Comparison of ENCODE assay signal across 10 cellular contexts in the genomic region with DNA sequence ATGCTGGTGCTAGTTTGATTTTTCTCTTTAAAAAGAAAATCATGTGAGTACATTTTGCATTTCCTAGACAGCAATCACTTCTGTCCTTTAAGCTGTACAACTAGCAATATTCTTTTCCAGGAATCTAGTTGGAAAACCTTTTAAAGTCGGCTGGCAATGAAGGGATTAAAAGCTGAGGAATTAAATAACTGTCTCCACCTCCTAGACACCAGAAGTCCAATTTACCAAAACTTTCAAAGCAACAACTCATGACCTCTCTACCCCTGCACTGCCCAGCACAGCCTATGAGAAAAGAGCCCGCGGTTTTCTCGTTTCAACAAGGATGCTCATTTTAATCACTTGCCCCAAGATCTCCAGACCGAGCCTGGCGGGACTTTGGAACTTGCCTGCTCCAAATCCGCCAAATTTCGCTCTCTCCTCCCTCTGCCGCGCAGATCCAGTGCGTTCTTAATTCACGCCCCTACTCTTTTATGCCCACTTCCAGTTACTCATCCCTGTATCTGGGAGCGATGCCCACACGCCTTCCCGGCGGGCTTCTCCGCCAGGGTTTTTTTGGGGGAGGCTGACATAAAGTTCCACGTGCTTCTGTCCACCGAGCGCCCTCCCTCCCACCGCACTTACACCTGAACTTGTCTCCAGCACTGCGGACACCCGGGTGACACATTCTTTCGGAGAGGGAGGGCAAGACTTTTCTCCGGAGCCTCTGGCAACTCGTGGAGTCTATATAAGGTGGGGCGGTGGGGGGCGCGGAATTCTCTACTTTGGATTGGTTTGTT. TPM values are rescaled to one million over a fixed set of nuclear protein-coding genes. Genes with fewer than 3 reads are reported as not detected.
DNase-seq lines count a peak whose midpoint lies in the region; ATAC-seq and TF ChIP-seq lines count a peak whose summit lies in the region.
"Had no signal": no experiment of that assay in that cellular context is flagged by ENCODE, and none has a peak within 500 bp of the region (broad histone marks: within the 10 kb centered on the region; RNA-seq: fewer than 3 reads in every experiment).

No MANE protein-coding gene starts in this region.

- H3K23ac ChIP-seq in neuronal stem cell (ENCODE audit: low read depth, low read length, poor library complexity) = no peak overlapping the region

- no peak overlapping the region for H4K91ac ChIP-seq in neuronal stem cell (ENCODE audit: low read depth, low read length, poor library complexity)

- no peak for TF ChIP-seq POLR2A in uterus (IDR thresholded peaks at IDR 0.05)

- peaks cover 0 to 10% of the 10 kb centered on the region in 2 donors for H3K4me1 ChIP-seq in neuronal stem cell (ENCODE audit: control insufficient read depth in 2 of 2, insufficient read depth in 1 of 2, low read depth in 1 of 2, low read length in 2 of 2)
- H3K4me1 ChIP-seq in uterus = no peaks in the 10 kb centered on the region

- TF ChIP-seq CTCF in uterus (IDR thresholded peaks at IDR 0.05) = no peak

- H3K4me3 Mint-ChIP-seq in effector memory CD8-positive, alpha-beta T cell = peak overlapping the region in 1 of 2 donors; percentile 51

- no peak overlapping the region for H2AK5ac ChIP-seq in neuronal stem cell (ENCODE audit: low read depth, low read length)

- H2BK15ac ChIP-seq in neuronal stem cell (ENCODE audit: low read length) = no peak overlapping the region

- peaks cover 29 to 40% of the 10 kb centered on the region in 2 donors for H3K27me3 Mint-ChIP-seq in effector memory CD8-positive, alpha-beta T cell

- peaks cover 0 to 5% of the 10 kb centered on the region in 2 donors for H3K9me3 Mint-ChIP-seq in effector memory CD8-positive, alpha-beta T cell

- no peak overlapping the region for H2BK120ac ChIP-seq in neuronal stem cell (ENCODE audit: low read depth, low read length)

- no peak overlapping the region for H2BK12ac ChIP-seq in neuronal stem cell (ENCODE audit: low read length)

- H3K18ac ChIP-seq in neuronal stem cell (ENCODE audit: low read length) = peak overlapping the region; percentile 70

- intact Hi-C loops in Right ventricle myocardium inferior (cut with DNase I) = loop anchor here (5.0 kb wide), 1 partner anchor 101 kb away; no protein-coding TSS in a partner anchor
- intact Hi-C loops in uterus (cut with DNase I; ENCODE audit: low total_unique reads) = no loop called here

- H3K36me3 ChIP-seq in neuronal stem cell (replicated peaks in 1 of 2; ENCODE audit: control insufficient read depth in 2 of 2, insufficient read depth in 2 of 2, low read length in 2 of 2) (no peaks in the 10 kb centered on the region), uterus (no peaks in the 10 kb centered on the region)

- peaks cover 9% of the 10 kb centered on the region for H3K79me1 ChIP-seq in neuronal stem cell (ENCODE audit: low read depth, low read length)

- peak overlapping the region; percentile 97 for H3K9ac ChIP-seq in neuronal stem cell (ENCODE audit: low read depth, low read length, poor library complexity)

- peaks cover 0 to 78% (median 9%) of the 10 kb centered on the region in 3 experiments for H3K27me3 ChIP-seq in neuronal stem cell (ENCODE audit: control insufficient read depth in 3 of 3, insufficient read depth in 3 of 3, low read depth in 1 of 3, low read length in 3 of 3)
- H3K27me3 ChIP-seq in uterus = no peaks in the 10 kb centered on the region

- no peak overlapping the region for H3K27ac Mint-ChIP-seq in effector memory CD8-positive, alpha-beta T cell

- ATAC-seq in Right ventricle myocardium inferior = no peak
- no peak for ATAC-seq in HG03520 (IDR thresholded peaks at IDR 0.05; ENCODE audit: unreplicated experiment)
- ATAC-seq in effector memory CD8-positive, alpha-beta T cell (replicated peaks) = no peak

- peaks cover 0 to 5% of the 10 kb centered on the region in 2 donors for H3K4me1 Mint-ChIP-seq in effector memory CD8-positive, alpha-beta T cell (ENCODE audit: low read depth in 2 of 2)

- no CpG with 5 or more reads among the region's 29 CpGs for WGBS in neuronal stem cell (ENCODE audit: extremely low coverage in 2 of 2, insufficient read length in 2 of 2, insufficient replicate concordance in 1 of 2), 2 donors

- H3K4me2 ChIP-seq in neuronal stem cell (ENCODE audit: insufficient read depth, low read length, poor library complexity, severe bottlenecking) = peak overlapping the region; percentile 96

- H3K36me3 Mint-ChIP-seq in effector memory CD8-positive, alpha-beta T cell (ENCODE audit: insufficient read depth) = no peaks in the 10 kb centered on the region

- H3K4ac ChIP-seq in neuronal stem cell (ENCODE audit: low read length) = no peak overlapping the region

- H3K9me3 ChIP-seq in neuronal stem cell (replicated peaks in 1 of 2; ENCODE audit: control insufficient read depth in 2 of 2, insufficient read depth in 1 of 2, low read depth in 1 of 2, low read length in 2 of 2) (no peaks in the 10 kb centered on the region), uterus (no peaks in the 10 kb centered on the region)

- H4K8ac ChIP-seq in neuronal stem cell (ENCODE audit: low read depth, low read length) = no peak overlapping the region

- no peak overlapping the region for H3K14ac ChIP-seq in neuronal stem cell (ENCODE audit: low read length)

- no peak overlapping the region for H2AFZ ChIP-seq in neuronal stem cell (ENCODE audit: low read length)

- H2BK5ac ChIP-seq in neuronal stem cell (ENCODE audit: low read length) = peak overlapping the region; percentile 44

- H3K27ac ChIP-seq in neuronal stem cell (replicated peaks; ENCODE audit: low read length) (no peak overlapping the region), uterus (peak overlapping the region; percentile 91 to 92)
- H3K27ac ChIP-seq: 22Rv1 had no signal

- DNase-seq in NCI-H82 (lab: John Stamatoyannopoulos, UW) (peak; percentile 38), NCI-H82 treated with DMSO at 0.1 percent for 48 hours (lab: John Stamatoyannopoulos, UW; ENCODE audit: unreplicated experiment) (no peak), Right ventricle myocardium inferior (ENCODE audit: missing footprints) (peak; percentile 60), neuronal stem cell (ENCODE audit: low spot score) (no peak), uterus (peak; percentile 66 to 70), mesenteric fat pad (ENCODE audit: low spot score) (no peak)
- DNase-seq in effector memory CD8-positive, alpha-beta T cell = no peak
- DNase-seq: small intestine had no signal

- H3K4me3 ChIP-seq in neuronal stem cell (ENCODE audit: low read length in 2 of 2) = peak overlapping the region in 1 of 2 donors; percentile 84
- peak overlapping the region; percentile 44 to 69 for H3K4me3 ChIP-seq in uterus

RNA-seq across cellular contexts. Expression of a gene that starts 2.5 kb away (rescaled TPM):
- total RNA-seq in Right ventricle myocardium inferior (9.7 TPM), uterus (10 to 100 TPM in 2 of 4 donors, 1 to 10 TPM in 1, under 1 TPM in 1; 0.51 to 19.5 (median 9.3) TPM), mesenteric fat pad (4.9 TPM)
- polyA plus RNA-seq in neuronal stem cell (2013, experiment 1 of 2) = 6.3 TPM
- 6.8 TPM for polyA plus RNA-seq in neuronal stem cell (2013, experiment 2 of 2)

Comparison
In these comparisons a context has a peak if more than half of its experiments do, and no peak if none do; other contexts are left out.
1. DNase-seq: peak in NCI-H82 (single experiment), Right ventricle myocardium inferior (single experiment) and uterus (2 of 2); none in NCI-H82 treated with DMSO at 0.1 percent for 48 hours (single experiment), neuronal stem cell (single experiment), mesenteric fat pad (single experiment) and effector memory CD8-positive, alpha-beta T cell (0 of 3).